1 cellular context compared by ENCODE assay signal in genomic region chr20:2142649-2143048, GRCh38.
TF ChIP-seq lines count a peak whose summit lies in the region.

No MANE protein-coding gene starts in this region.

TF ChIP-seq in HepG2, 621 proteins besides CTCF, POLR2A, EP300 and RAD21:
- TF ChIP-seq BCL3 (CRISPR knock-in tag; IDR thresholded peaks at IDR 0.05) (no peak), ZNF276 (CRISPR knock-in tag; IDR thresholded peaks at IDR 0.05; ENCODE audit: low read depth) (0 out of 2 replicates have a peak, but pooled peaks have one; percentile 31), KIAA2018 (CRISPR knock-in tag; IDR thresholded peaks at IDR 0.05; ENCODE audit: borderline replicate concordance) (no peak), PAF1 (CRISPR knock-in tag; IDR thresholded peaks at IDR 0.05) (peak; percentile 68; the same call in 1 of the 2 replicates), KMT2B (CRISPR knock-in tag; IDR thresholded peaks at IDR 0.05) (no peak), SNRNP70 (IDR thresholded peaks at IDR 0.05; ENCODE audit: low read depth, low read length) (no peak), TARDBP (CRISPR knock-in tag; IDR thresholded peaks at IDR 0.05) (no peak), PAWR (CRISPR knock-in tag; IDR thresholded peaks at IDR 0.05; ENCODE audit: borderline replicate concordance) (no peak), ZC3H4 (CRISPR knock-in tag; IDR thresholded peaks at IDR 0.05; ENCODE audit: borderline replicate concordance) (no peak), GPBP1L1 (CRISPR knock-in tag; IDR thresholded peaks at IDR 0.05) (no peak), NFE2L2 (IDR thresholded peaks at IDR 0.05; ENCODE audit: low read length) (no peak), DR1 (CRISPR knock-in tag; IDR thresholded peaks at IDR 0.05) (no peak), ZNF564 (CRISPR knock-in tag; IDR thresholded peaks at IDR 0.05) (no peak), REPIN1 (CRISPR knock-in tag; IDR thresholded peaks at IDR 0.05; ENCODE audit: borderline replicate concordance, low read depth) (no peak), ARNTL (CRISPR knock-in tag; IDR thresholded peaks at IDR 0.05) (no peak), ZNF432 (CRISPR knock-in tag; IDR thresholded peaks at IDR 0.05; ENCODE audit: borderline replicate concordance) (no peak), MXD4 (CRISPR knock-in tag; IDR thresholded peaks at IDR 0.05) (no peak), SCMH1 (CRISPR knock-in tag; IDR thresholded peaks at IDR 0.05; ENCODE audit: borderline replicate concordance) (no peak)
